ENCODE assay signal across 8 cellular contexts in genomic region chr13:109781384-109782065, GRCh38. TPM values are rescaled to one million over a fixed set of nuclear protein-coding genes. Genes with fewer than 3 reads are reported as not detected.
DNase-seq lines count a peak whose midpoint lies in the region; ATAC-seq and TF ChIP-seq lines count a peak whose summit lies in the region.

No MANE protein-coding gene starts in this region.

- no peak overlapping the region for H3K4ac ChIP-seq in mesendoderm (ENCODE audit: low read depth, low read length)

- H3K18ac ChIP-seq in mesendoderm (ENCODE audit: low read length) = no peak overlapping the region

- H3K79me2 ChIP-seq in mesendoderm (ENCODE audit: control insufficient read depth, insufficient read depth, low read length) = peaks cover 26% of the 10 kb centered on the region

- H3K4me2 ChIP-seq in mesendoderm (ENCODE audit: low read length) = peak overlapping the region; percentile 9

- peak overlapping the region; percentile 24 for H3K9ac ChIP-seq in mesendoderm (ENCODE audit: low read length)

- no peak overlapping the region for H4K8ac ChIP-seq in mesendoderm (ENCODE audit: low read depth, low read length)

- intact Hi-C loops in upper lobe of right lung (cut with DNase I) = no loop called here

- whole genome bisulfite sequencing in mesendoderm (ENCODE audit: extremely low coverage, insufficient coverage, low lambda C conversion rate) = no CpG with 5 or more reads among the region's 28 CpGs

- no peak overlapping the region for H3K27ac Mint-ChIP-seq in activated naive CD8-positive, alpha-beta T cell
- no peak overlapping the region for H3K27ac Mint-ChIP-seq in activated naive CD8-positive, alpha-beta T cell treated with anti-CD3 and anti-CD28 coated beads for 36 hours

- H3K27ac ChIP-seq in mesendoderm (ENCODE audit: low read depth, low read length) = no peak overlapping the region
- H3K27ac ChIP-seq in upper lobe of right lung = no peak overlapping the region

- peaks cover 6% of the 10 kb centered on the region for H3K79me1 ChIP-seq in mesendoderm (ENCODE audit: low read length)

- no peak for ATAC-seq in upper lobe of right lung
- ATAC-seq in GM21526 (IDR thresholded peaks at IDR 0.05; ENCODE audit: low FRiP score, unreplicated experiment) = no peak

- H3K36me3 Mint-ChIP-seq in activated naive CD8-positive, alpha-beta T cell = no peaks in the 10 kb centered on the region
- peaks cover 2% of the 10 kb centered on the region for H3K36me3 Mint-ChIP-seq in activated naive CD8-positive, alpha-beta T cell treated with anti-CD3 and anti-CD28 coated beads for 36 hours

- no peaks in the 10 kb centered on the region for H3K9me3 Mint-ChIP-seq in activated naive CD8-positive, alpha-beta T cell (ENCODE audit: low read depth)
- H3K9me3 Mint-ChIP-seq in activated naive CD8-positive, alpha-beta T cell treated with anti-CD3 and anti-CD28 coated beads for 36 hours = no peaks in the 10 kb centered on the region

- no peaks in the 10 kb centered on the region for H3K9me3 ChIP-seq in upper lobe of right lung

- H3K4me1 ChIP-seq in mesendoderm (ENCODE audit: control insufficient read depth, low read depth, low read length) (peaks cover 5% of the 10 kb centered on the region), upper lobe of right lung (peaks cover 42% of the 10 kb centered on the region)

- no peaks in the 10 kb centered on the region for H3K27me3 Mint-ChIP-seq in activated naive CD8-positive, alpha-beta T cell
- no peaks in the 10 kb centered on the region for H3K27me3 Mint-ChIP-seq in activated naive CD8-positive, alpha-beta T cell treated with anti-CD3 and anti-CD28 coated beads for 36 hours

- H3K4me3 Mint-ChIP-seq in activated naive CD8-positive, alpha-beta T cell = peak overlapping the region; percentile 23
- H3K4me3 Mint-ChIP-seq in activated naive CD8-positive, alpha-beta T cell treated with anti-CD3 and anti-CD28 coated beads for 36 hours = no peak overlapping the region

- no peak overlapping the region for H2BK5ac ChIP-seq in mesendoderm (ENCODE audit: low read length)

- H3K4me1 Mint-ChIP-seq in activated naive CD8-positive, alpha-beta T cell (ENCODE audit: low read depth) = peaks cover 50% of the 10 kb centered on the region
- peaks cover 47% of the 10 kb centered on the region for H3K4me1 Mint-ChIP-seq in activated naive CD8-positive, alpha-beta T cell treated with anti-CD3 and anti-CD28 coated beads for 36 hours

- peaks cover 1% of the 10 kb centered on the region for H3K36me3 ChIP-seq in mesendoderm (ENCODE audit: control insufficient read depth, insufficient read depth, low read length)
- peaks cover 30% of the 10 kb centered on the region for H3K36me3 ChIP-seq in upper lobe of right lung

- peak overlapping the region; percentile 51 to 57 for H3K4me3 ChIP-seq in cardiac fibroblast (replicated peaks in 1 of 2; ENCODE audit: low read depth in 2 of 2, low read length in 2 of 2)
- no peak overlapping the region for H3K4me3 ChIP-seq in mesendoderm (ENCODE audit: low read length)
- peak overlapping the region; percentile 53 for H3K4me3 ChIP-seq in upper lobe of right lung

- no peak overlapping the region for H3K56ac ChIP-seq in mesendoderm (ENCODE audit: low read length)

- H2BK120ac ChIP-seq in mesendoderm (ENCODE audit: low read depth, low read length) = no peak overlapping the region

- no peak overlapping the region for H3K23ac ChIP-seq in mesendoderm (ENCODE audit: low read length)

- TF ChIP-seq CTCF in cardiac fibroblast (IDR thresholded peaks at IDR 0.05; ENCODE audit: low read depth, low read length) (no peak), upper lobe of right lung (IDR thresholded peaks at IDR 0.05) (no peak)

- no peak overlapping the region for H2AK5ac ChIP-seq in mesendoderm (ENCODE audit: low read length)

- no peak for DNase-seq in activated naive CD8-positive, alpha-beta T cell treated with anti-CD3 and anti-CD28 coated beads for 36 hours
- peak in 1 of 2 donors; percentile 37 for DNase-seq in cardiac fibroblast (ENCODE audit: low read depth in 2 of 2)
- no peak for DNase-seq in mesendoderm
- DNase-seq in upper lobe of right lung = no peak
- DNase-seq in NCI-H2227 treated with DMSO at 0.1 percent for 48 hours (lab: John Stamatoyannopoulos, UW) = no peak
- no peak for DNase-seq in activated CD8-positive, alpha-beta memory T cell treated with anti-CD3 and anti-CD28 coated beads for 24 hours

- H4K5ac ChIP-seq in mesendoderm (ENCODE audit: low read length) = no peak overlapping the region

- H3K27me3 ChIP-seq in mesendoderm (ENCODE audit: insufficient read depth, low read length, poor library complexity) = no peaks in the 10 kb centered on the region
- H3K27me3 ChIP-seq in upper lobe of right lung = no peaks in the 10 kb centered on the region

- no peak overlapping the region for H2BK15ac ChIP-seq in mesendoderm (replicated peaks; ENCODE audit: low read depth)

RNA-seq across cellular contexts. Expression of gene IRS2, which starts 4.9 kb away (rescaled TPM):
- total RNA-seq in activated naive CD8-positive, alpha-beta T cell treated with anti-CD3 and anti-CD28 coated beads for 36 hours = 1 to 10 TPM; 1.8 to 1.9 TPM
- polyA plus RNA-seq in mesendoderm (2013, experiment 1 of 2) = 6.1 TPM
- 6.2 TPM for polyA plus RNA-seq in mesendoderm (2013, experiment 2 of 2)
- total RNA-seq in upper lobe of right lung = 43.8 TPM

Comparison
In these comparisons a context has a peak if more than half of its experiments do, and no peak if none do; other contexts are left out.
1. RNA of gene IRS2, which starts 4.9 kb away (total RNA-seq): 43.8 TPM in upper lobe of right lung (single experiment); 1.8 to 1.9 TPM in activated naive CD8-positive, alpha-beta T cell treated with anti-CD3 and anti-CD28 coated beads for 36 hours; every median in the first group is over 10 times any median in the second.